In the genomic region with DNA sequence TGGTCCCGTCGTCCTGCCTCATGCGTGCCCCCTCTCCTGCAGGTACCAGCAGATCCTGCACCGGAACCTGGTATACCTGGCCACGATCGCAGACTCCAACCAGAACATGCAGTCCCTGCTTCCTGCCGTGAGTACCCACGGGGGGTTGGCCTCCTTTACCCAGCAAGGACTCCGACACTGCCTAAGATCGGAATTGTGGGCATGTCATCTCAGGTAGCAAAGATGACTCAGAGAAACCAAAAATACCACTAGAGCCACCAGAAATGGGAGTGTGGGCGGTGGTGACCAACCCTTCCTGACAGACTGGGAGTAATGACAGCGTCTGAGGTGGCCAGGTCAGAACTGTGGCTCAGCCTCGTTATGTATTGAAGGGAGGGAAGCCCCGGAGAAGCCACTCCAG, we compare ENCODE assay signal across 11 cellular contexts. TPM values are rescaled to one million over a fixed set of nuclear protein-coding genes. Genes with fewer than 3 reads are reported as not detected.
DNase-seq lines count a peak whose midpoint lies in the region; ATAC-seq and TF ChIP-seq lines count a peak whose summit lies in the region.
"Had no signal": no experiment of that assay in that cellular context is flagged by ENCODE, and none has a peak within 500 bp of the region (broad histone marks: within the 10 kb centered on the region; RNA-seq: fewer than 3 reads in every experiment).

No MANE protein-coding gene starts in this region.

- H3K27ac ChIP-seq in WERI-Rb-1: no peak overlapping the region

- H3K27me3 ChIP-seq in WERI-Rb-1 (ENCODE audit: insufficient read depth, low read depth, severe bottlenecking): no peaks in the 10 kb centered on the region

- no peak for TF ChIP-seq CTCF in WERI-Rb-1 (IDR thresholded peaks at IDR 0.05; ENCODE audit: low read depth, low read length)

- peak; percentile 73 for DNase-seq in Daoy (ENCODE audit: low read depth)
- peak; percentile 89 for DNase-seq in HK-2 (ENCODE audit: unreplicated experiment)
- peak; percentile 87 to 88 for DNase-seq in activated T-cell treated with anti-CD3 and anti-CD28 coated beads, Interleukin-2, amount 50 U/mL, for 48 hours
- peak; percentile 71 for DNase-seq in renal cortical epithelial cell (ENCODE audit: low read depth)
- no peak for DNase-seq in effector CD8-positive, alpha-beta T cell (lab: John Stamatoyannopoulos, UW)
- DNase-seq in WERI-Rb-1: no peak
- DNase-seq: erythroblast, NCI-H524 treated with DMSO at 0.1 percent for 48 hours had no signal

- H3K4me3 ChIP-seq in WERI-Rb-1 (ENCODE audit: low read depth, low read length): no peak overlapping the region
- H3K4me3 ChIP-seq: lung had no signal

- ATAC-seq in HG03175 (IDR thresholded peaks at IDR 0.05; ENCODE audit: unreplicated experiment) (no peak), SK-N-SH treated with all-trans-retinoic acid at 6 μM for 48 hours (no peak)

- H3K36me3 ChIP-seq in WERI-Rb-1: peaks cover 56% of the 10 kb centered on the region

- no peaks in the 10 kb centered on the region for H3K9me3 ChIP-seq in WERI-Rb-1 (ENCODE audit: severe bottlenecking)

TF ChIP-seq in SK-N-SH treated with all-trans-retinoic acid at 6 μM for 48 hours, 23 proteins besides CTCF, POLR2A, EP300 and RAD21:
- no peak for TF ChIP-seq OSR1 (CRISPR knock-in tag; IDR thresholded peaks at IDR 0.05)
- TF ChIP-seq BACH2 (CRISPR knock-in tag; IDR thresholded peaks at IDR 0.05; ENCODE audit: borderline replicate concordance): no peak
- TF ChIP-seq PPARA (CRISPR knock-in tag; IDR thresholded peaks at IDR 0.05; ENCODE audit: borderline replicate concordance): no peak
- no peak for TF ChIP-seq ZC3H10 (CRISPR knock-in tag; IDR thresholded peaks at IDR 0.05)
- TF ChIP-seq, protein P1, sequence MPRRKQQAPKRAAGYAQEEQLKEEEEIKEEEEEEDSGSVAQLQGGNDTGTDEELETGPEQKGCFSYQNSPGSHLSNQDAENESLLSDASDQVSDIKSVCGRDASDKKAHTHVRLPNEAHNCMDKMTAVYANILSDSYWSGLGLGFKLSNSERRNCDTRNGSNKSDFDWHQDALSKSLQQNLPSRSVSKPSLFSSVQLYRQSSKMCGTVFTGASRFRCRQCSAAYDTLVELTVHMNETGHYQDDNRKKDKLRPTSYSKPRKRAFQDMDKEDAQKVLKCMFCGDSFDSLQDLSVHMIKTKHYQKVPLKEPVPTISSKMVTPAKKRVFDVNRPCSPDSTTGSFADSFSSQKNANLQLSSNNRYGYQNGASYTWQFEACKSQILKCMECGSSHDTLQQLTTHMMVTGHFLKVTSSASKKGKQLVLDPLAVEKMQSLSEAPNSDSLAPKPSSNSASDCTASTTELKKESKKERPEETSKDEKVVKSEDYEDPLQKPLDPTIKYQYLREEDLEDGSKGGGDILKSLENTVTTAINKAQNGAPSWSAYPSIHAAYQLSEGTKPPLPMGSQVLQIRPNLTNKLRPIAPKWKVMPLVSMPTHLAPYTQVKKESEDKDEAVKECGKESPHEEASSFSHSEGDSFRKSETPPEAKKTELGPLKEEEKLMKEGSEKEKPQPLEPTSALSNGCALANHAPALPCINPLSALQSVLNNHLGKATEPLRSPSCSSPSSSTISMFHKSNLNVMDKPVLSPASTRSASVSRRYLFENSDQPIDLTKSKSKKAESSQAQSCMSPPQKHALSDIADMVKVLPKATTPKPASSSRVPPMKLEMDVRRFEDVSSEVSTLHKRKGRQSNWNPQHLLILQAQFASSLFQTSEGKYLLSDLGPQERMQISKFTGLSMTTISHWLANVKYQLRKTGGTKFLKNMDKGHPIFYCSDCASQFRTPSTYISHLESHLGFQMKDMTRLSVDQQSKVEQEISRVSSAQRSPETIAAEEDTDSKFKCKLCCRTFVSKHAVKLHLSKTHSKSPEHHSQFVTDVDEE (CRISPR knock-in tag; IDR thresholded peaks at IDR 0.05): no peak
- no peak for TF ChIP-seq SNAI2 (CRISPR knock-in tag; IDR thresholded peaks at IDR 0.05)
- no peak for TF ChIP-seq ARNTL (CRISPR knock-in tag; IDR thresholded peaks at IDR 0.05; ENCODE audit: borderline replicate concordance, low read depth)

RNA-seq across cellular contexts. Expression of gene SS18L1, which starts 16.3 kb away (rescaled TPM):
- 10.1 and 10.3 TPM in 2 replicates for total RNA-seq in Daoy (2014; rRNA removed; shearing (Covaris generic))
- 10.2 and 21.8 TPM in 2 replicates for total RNA-seq in renal cortical epithelial cell

RNA-seq across cellular contexts. Expression of gene PSMA7, which starts 16.6 kb away (rescaled TPM):
- total RNA-seq in Daoy (2014; rRNA removed; shearing (Covaris generic)): 722 and 899 TPM in 2 replicates
- total RNA-seq in renal cortical epithelial cell: 356 and 449 TPM in 2 replicates

RNA-seq across cellular contexts. Expression of gene MTG2, which starts 23.0 kb away (rescaled TPM):
- 13.3 and 23.0 TPM in 2 replicates for total RNA-seq in Daoy (2014; rRNA removed; shearing (Covaris generic))
- 21.7 and 25.2 TPM in 2 replicates for total RNA-seq in renal cortical epithelial cell

RNA-seq across cellular contexts. Expression of gene LSM14B, which starts 37.6 kb away (rescaled TPM):
- total RNA-seq in Daoy (2014; rRNA removed; shearing (Covaris generic)): 34.3 and 38.2 TPM in 2 replicates
- total RNA-seq in renal cortical epithelial cell: 29.7 and 34.7 TPM in 2 replicates

Comparison
In these comparisons a context has a peak if more than half of its experiments do, and no peak if none do; other contexts are left out.
1. DNase-seq: peak in Daoy (single experiment), HK-2 (single experiment), activated T-cell treated with anti-CD3 and anti-CD28 coated beads, Interleukin-2, amount 50 U/mL, for 48 hours (2 of 2) and renal cortical epithelial cell (single experiment); none in effector CD8-positive, alpha-beta T cell (single experiment) and WERI-Rb-1 (single experiment).